In genomic region chr9:125462766-125463384, GRCh38 we compare ENCODE assay signal across 20 cellular contexts.
A peak's percentile ranks its signal among the peaks of the same experiment; 100 is the strongest.
DNase-seq lines count a peak whose midpoint lies in the region; ATAC-seq and TF ChIP-seq lines count a peak whose summit lies in the region.
"Had no signal": no experiment of that assay in that cellular context is flagged by ENCODE, and none has a peak within 500 bp of the region (broad histone marks: within the 10 kb centered on the region; RNA-seq: fewer than 3 reads in every experiment).

No MANE protein-coding gene starts in this region.

- H3K4me3 Mint-ChIP-seq in CD4-positive, alpha-beta memory T cell, result no peak overlapping the region
- H3K4me3 Mint-ChIP-seq: activated CD8-positive, alpha-beta T cell treated with anti-CD3 and anti-CD28 coated beads, Interleukin-2, amount 10 ng/mL, durations not matched to agents 7 days and 5 days; activated T-cell treated with anti-CD3 and anti-CD28 coated beads, Interleukin-2, amount 50 U/mL, for 72 hours had no signal

- TF ChIP-seq CTCF in neural cell (IDR thresholded peaks at IDR 0.05; ENCODE audit: poor library complexity, severe bottlenecking), result no peak

- CTCF ChIA-PET in CD4-positive, alpha-beta memory T cell (lab: Charles Lee; ENCODE audit: partially characterized antibody), result no interaction called here

- H3K27ac ChIP-seq in neural cell (ENCODE audit: low read length), result no peak overlapping the region
- no peak overlapping the region for H3K27ac ChIP-seq in CD4-positive, alpha-beta memory T cell (ENCODE audit: low read depth, low read length)
- H3K27ac ChIP-seq: foreskin keratinocyte had no signal

- no peaks in the 10 kb centered on the region for H3K36me3 ChIP-seq in neural cell (ENCODE audit: insufficient read depth, low read length)
- H3K36me3 ChIP-seq in CD4-positive, alpha-beta memory T cell (ENCODE audit: insufficient read depth, low read length), result peaks cover 8% of the 10 kb centered on the region

- POLR2A ChIA-PET in CD4-positive, alpha-beta memory T cell (lab: Charles Lee; ENCODE audit: partially characterized antibody), result no interaction called here

- no peaks in the 10 kb centered on the region for H4K20me1 ChIP-seq in neural cell (ENCODE audit: insufficient read depth)

- H3K4me2 ChIP-seq in neural cell (ENCODE audit: low read length), result peak overlapping the region; percentile 21

- no peak overlapping the region for H3K9ac ChIP-seq in neural cell (ENCODE audit: low read length)

- H3K79me2 ChIP-seq in neural cell (replicated peaks; ENCODE audit: insufficient read depth, low read length), result no peaks in the 10 kb centered on the region

- no peaks in the 10 kb centered on the region for H3K9me2 ChIP-seq in neural cell (ENCODE audit: insufficient read depth, low read length)

- H3K9me3 ChIP-seq in neural cell (ENCODE audit: low read length), result peaks cover 2% of the 10 kb centered on the region
- H3K9me3 ChIP-seq in CD4-positive, alpha-beta memory T cell (ENCODE audit: control insufficient read depth in 1 of 2, low read length in 2 of 2), result no peaks in the 10 kb centered on the region
- H3K9me3 ChIP-seq: stomach had no signal

- H3K4me1 Mint-ChIP-seq in CD4-positive, alpha-beta memory T cell, result no peaks in the 10 kb centered on the region

- intact Hi-C loops in CD4-positive, alpha-beta memory T cell (cut with micrococcal nuclease), result no loop called here

- peaks cover 0 to 4% (median 0%) of the 10 kb centered on the region in 8 donors for H3K9me3 Mint-ChIP-seq in CD4-positive, alpha-beta memory T cell

- peak overlapping the region in 1 of 7 donors; percentile 17 for H3K27ac Mint-ChIP-seq in CD4-positive, alpha-beta memory T cell
- H3K27ac Mint-ChIP-seq: activated CD8-positive, alpha-beta T cell treated with anti-CD3 and anti-CD28 coated beads, Interleukin-2, amount 10 ng/mL, durations not matched to agents 7 days and 5 days; activated T-cell treated with anti-CD3 and anti-CD28 coated beads, Interleukin-2, amount 50 U/mL, for 72 hours had no signal

- H3K4me3 ChIP-seq in neural cell (ENCODE audit: low read length), result no peak overlapping the region
- no peak overlapping the region for H3K4me3 ChIP-seq in CD4-positive, alpha-beta memory T cell (ENCODE audit: low read length in 2 of 2)
- H3K4me3 ChIP-seq: stomach had no signal

- H3K36me3 Mint-ChIP-seq in CD4-positive, alpha-beta memory T cell, result peaks cover 34 to 43% of the 10 kb centered on the region in 2 donors

- ATAC-seq in HG02759 (IDR thresholded peaks at IDR 0.05; ENCODE audit: unreplicated experiment) (no peak), left lobe of liver (no peak)
- ATAC-seq: activated CD8-positive, alpha-beta T cell treated with anti-CD3 and anti-CD28 coated beads, Interleukin-2, amount 10 ng/mL, durations not matched to agents 7 days and 5 days; activated T-cell treated with anti-CD3 and anti-CD28 coated beads, Interleukin-2, amount 50 U/mL, for 72 hours; foreskin keratinocyte; left ventricle myocardium superior had no signal

- no peaks in the 10 kb centered on the region for H3F3A ChIP-seq in neural cell (ENCODE audit: insufficient read depth, low read length, poor library complexity, severe bottlenecking)

- no peaks in the 10 kb centered on the region for H3K27me3 Mint-ChIP-seq in CD4-positive, alpha-beta memory T cell

- peak; percentile 86 for DNase-seq in DMS79 treated with DMSO at 0.1 percent for 48 hours (lab: John Stamatoyannopoulos, UW)
- DNase-seq in NCI-H2227 treated with DMSO at 0.1 percent for 48 hours (lab: John Stamatoyannopoulos, UW), result peak; percentile 78
- peak; percentile 76 for DNase-seq in dermis blood vessel endothelial cell
- DNase-seq in CD4-positive, alpha-beta memory T cell, result no peak
- DNase-seq in left lobe of liver (ENCODE audit: low spot score), result no peak
- DNase-seq in NCI-H2081 treated with DMSO at 0.1 percent for 48 hours (lab: John Stamatoyannopoulos, UW), result no peak
- DNase-seq: activated CD8-positive, alpha-beta T cell treated with anti-CD3 and anti-CD28 coated beads, Interleukin-2, amount 10 ng/mL, durations not matched to agents 7 days and 5 days; activated T-cell treated with anti-CD3 and anti-CD28 coated beads, Interleukin-2, amount 50 U/mL, for 72 hours; caudate nucleus; foreskin keratinocyte; GDM1; GOT3; left ventricle myocardium superior; MM.1S; NCI-H2081; RPMI8226; stomach; T-helper 1 cell had no signal

- no peaks in the 10 kb centered on the region for H3K4me1 ChIP-seq in CD4-positive, alpha-beta memory T cell (ENCODE audit: insufficient read depth, low read length)
- H3K4me1 ChIP-seq: foreskin keratinocyte had no signal

- peak; percentile 24 for TF ChIP-seq EP300 in neural cell (conservative IDR thresholded peaks at IDR 0.05; ENCODE audit: poor library complexity, severe bottlenecking)

- no peaks in the 10 kb centered on the region for H3K27me3 ChIP-seq in neural cell (ENCODE audit: insufficient read depth, low read depth, low read length)
- no peaks in the 10 kb centered on the region for H3K27me3 ChIP-seq in CD4-positive, alpha-beta memory T cell (ENCODE audit: insufficient read depth, low read length)
- H3K27me3 ChIP-seq: foreskin keratinocyte, stomach had no signal

- no peak for TF ChIP-seq RAD21 in neural cell (conservative IDR thresholded peaks at IDR 0.05)

- H2AFZ ChIP-seq in neural cell (ENCODE audit: low read depth, low read length), result no peak overlapping the region

TF ChIP-seq in neural cell, 6 proteins besides CTCF, POLR2A, EP300 and RAD21:
- TF ChIP-seq REST (IDR thresholded peaks at IDR 0.05; ENCODE audit: borderline replicate concordance), result peak; percentile 25
- TF ChIP-seq SMC3 (conservative IDR thresholded peaks at IDR 0.05; ENCODE audit: poor library complexity), result no peak

Comparison
In these comparisons a context has a peak if more than half of its experiments do, and no peak if none do; other contexts are left out.
1. DNase-seq: peak in DMS79 treated with DMSO at 0.1 percent for 48 hours (single experiment), NCI-H2227 treated with DMSO at 0.1 percent for 48 hours (single experiment) and dermis blood vessel endothelial cell (single experiment); none in CD4-positive, alpha-beta memory T cell (0 of 5), left lobe of liver (single experiment) and NCI-H2081 treated with DMSO at 0.1 percent for 48 hours (single experiment).